Comparison of ENCODE assay signal across 10 cellular contexts in the genomic region with DNA sequence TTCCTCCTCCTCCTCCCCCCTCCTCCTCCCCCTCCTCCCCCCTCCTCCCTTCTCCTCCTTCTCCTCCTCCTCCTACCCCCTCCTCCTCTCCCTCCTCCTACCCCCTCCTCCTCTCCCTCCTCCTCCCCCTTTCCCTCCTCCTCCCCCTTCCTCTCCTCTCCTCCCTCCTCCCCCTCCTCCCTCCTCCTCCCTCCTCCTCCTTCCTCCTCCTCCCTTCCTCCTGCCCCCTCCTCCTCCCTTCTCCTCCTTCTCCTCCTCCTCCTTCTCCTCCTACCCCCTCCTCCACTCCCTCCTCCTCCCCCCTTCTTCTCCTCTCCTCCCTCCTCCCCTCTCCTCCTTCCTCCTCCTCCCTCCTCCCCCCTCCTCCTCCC. TPM values are rescaled to one million over a fixed set of nuclear protein-coding genes. Genes with fewer than 3 reads are reported as not detected.
A peak's percentile ranks its signal among the peaks of the same experiment; 100 is the strongest.
DNase-seq lines count a peak whose midpoint lies in the region; ATAC-seq and TF ChIP-seq lines count a peak whose summit lies in the region.
"Had no signal": no experiment of that assay in that cellular context is flagged by ENCODE, and none has a peak within 500 bp of the region (broad histone marks: within the 10 kb centered on the region; RNA-seq: fewer than 3 reads in every experiment).

No MANE protein-coding gene starts in this region.

- DNase-seq in activated CD8-positive, alpha-beta memory T cell treated with anti-CD3 and anti-CD28 coated beads, Interleukin-2, amount 10 ng/mL, durations not matched to agents 7 days and 5 days: no peak
- no peak for DNase-seq in activated CD8-positive, alpha-beta memory T cell treated with anti-CD3 and anti-CD28 coated beads for 24 hours
- DNase-seq in Peyer's patch (no peak), epithelial cell of prostate (ENCODE audit: low read depth, low spot score) (no peak), thoracic aorta (ENCODE audit: low spot score) (no peak), mesenteric fat pad (ENCODE audit: low spot score) (no peak), germinal center (ENCODE audit: low spot score) (no peak)
- DNase-seq in activated CD4-positive, CD25-positive, alpha-beta regulatory T cell (lab: John Stamatoyannopoulos, UW): no peak

- H3K27ac ChIP-seq in Peyer's patch (peak overlapping the region; percentile 44 to 88 (median 71)), epithelial cell of prostate (peak overlapping the region; percentile 52), thoracic aorta (peak overlapping the region; percentile 61 to 63)

- H3K4me1 Mint-ChIP-seq in activated CD8-positive, alpha-beta memory T cell treated with anti-CD3 and anti-CD28 coated beads, Interleukin-2, amount 10 ng/mL, durations not matched to agents 7 days and 5 days: peaks cover 60% of the 10 kb centered on the region

- no peak for TF ChIP-seq CTCF in Peyer's patch (IDR thresholded peaks at IDR 0.05)
- TF ChIP-seq CTCF in thoracic aorta (IDR thresholded peaks at IDR 0.05): no peak

- peak overlapping the region; percentile 95 for H3K27ac Mint-ChIP-seq in activated CD8-positive, alpha-beta memory T cell treated with anti-CD3 and anti-CD28 coated beads, Interleukin-2, amount 10 ng/mL, durations not matched to agents 7 days and 5 days

- no peak overlapping the region for H3K4me3 Mint-ChIP-seq in activated CD8-positive, alpha-beta memory T cell treated with anti-CD3 and anti-CD28 coated beads, Interleukin-2, amount 10 ng/mL, durations not matched to agents 7 days and 5 days

- H3K27me3 Mint-ChIP-seq in activated CD8-positive, alpha-beta memory T cell treated with anti-CD3 and anti-CD28 coated beads, Interleukin-2, amount 10 ng/mL, durations not matched to agents 7 days and 5 days: no peaks in the 10 kb centered on the region

- TF ChIP-seq POLR2A in Peyer's patch (IDR thresholded peaks at IDR 0.05): no peak

- no peaks in the 10 kb centered on the region for H3K36me3 ChIP-seq in Peyer's patch
- no peaks in the 10 kb centered on the region for H3K36me3 ChIP-seq in thoracic aorta

- H3K4me3 ChIP-seq in Peyer's patch (no peak overlapping the region), thoracic aorta (no peak overlapping the region)

- CTCF ChIA-PET in activated CD8-positive, alpha-beta memory T cell treated with anti-CD3 and anti-CD28 coated beads, Interleukin-2, amount 10 ng/mL, durations not matched to agents 7 days and 5 days (lab: Charles Lee): interaction anchor here (0.8 to 4.1 kb wide), 32 partner anchors 8 to 466 kb away, joined by 3 to 63 read pairs (median 5); a partner anchor contains a TSS

- H3K9me3 ChIP-seq in Peyer's patch (no peaks in the 10 kb centered on the region), thoracic aorta (no peaks in the 10 kb centered on the region)

- H3K9me3 Mint-ChIP-seq in activated CD8-positive, alpha-beta memory T cell treated with anti-CD3 and anti-CD28 coated beads, Interleukin-2, amount 10 ng/mL, durations not matched to agents 7 days and 5 days (ENCODE audit: low read depth): no peaks in the 10 kb centered on the region

- H3K36me3 Mint-ChIP-seq in activated CD8-positive, alpha-beta memory T cell treated with anti-CD3 and anti-CD28 coated beads, Interleukin-2, amount 10 ng/mL, durations not matched to agents 7 days and 5 days: peaks cover 1% of the 10 kb centered on the region

- H3K27me3 ChIP-seq in Peyer's patch (no peaks in the 10 kb centered on the region), thoracic aorta (replicated peaks; ENCODE audit: insufficient read depth) (no peaks in the 10 kb centered on the region)

- peaks cover 0 to 22% (median 8%) of the 10 kb centered on the region in 4 donors for H3K4me1 ChIP-seq in Peyer's patch
- peaks cover 5 to 14% of the 10 kb centered on the region in 2 donors for H3K4me1 ChIP-seq in thoracic aorta (ENCODE audit: control insufficient read depth in 1 of 2, low read depth in 2 of 2)

- no peak for ATAC-seq in activated CD8-positive, alpha-beta memory T cell treated with anti-CD3 and anti-CD28 coated beads, Interleukin-2, amount 10 ng/mL, durations not matched to agents 7 days and 5 days
- no peak for ATAC-seq in thoracic aorta (ENCODE audit: insufficient number of reproducible peaks, low FRiP score, low read depth)

RNA-seq across cellular contexts. Expression of a gene that starts 6.6 kb away (rescaled TPM):
- 10 to 100 TPM; 29.2 to 33.3 TPM for total RNA-seq in activated CD8-positive, alpha-beta memory T cell treated with anti-CD3 and anti-CD28 coated beads, Interleukin-2, amount 10 ng/mL, durations not matched to agents 7 days and 5 days
- total RNA-seq in Peyer's patch (10 to 100 TPM; 12.1 to 27.9 (median 15.3) TPM), thoracic aorta (1 to 10 TPM; 4.8 to 6.2 TPM), mesenteric fat pad (33.5 TPM)

RNA-seq across cellular contexts. Expression of a gene that starts 29.5 kb away (rescaled TPM):
- total RNA-seq in activated CD8-positive, alpha-beta memory T cell treated with anti-CD3 and anti-CD28 coated beads, Interleukin-2, amount 10 ng/mL, durations not matched to agents 7 days and 5 days: not detected
- total RNA-seq in Peyer's patch (10 to 100 TPM; 13.2 to 59.4 (median 32.2) TPM), thoracic aorta (not detected), mesenteric fat pad (not detected)
- total RNA-seq: astrocyte, temporal lobe had no signal

RNA-seq across cellular contexts. Expression of a gene that starts 42.9 kb away (rescaled TPM):
- total RNA-seq in activated CD8-positive, alpha-beta memory T cell treated with anti-CD3 and anti-CD28 coated beads, Interleukin-2, amount 10 ng/mL, durations not matched to agents 7 days and 5 days: 10 to 100 TPM; 81.1 to 88.5 TPM
- total RNA-seq in Peyer's patch (10 to 100 TPM; 33.6 to 51.3 (median 43.0) TPM), thoracic aorta (10 to 100 TPM; 29.6 to 48.0 TPM), mesenteric fat pad (42.4 TPM)

RNA-seq across cellular contexts. Expression of a gene that starts 45.0 kb away (rescaled TPM):
- total RNA-seq in activated CD8-positive, alpha-beta memory T cell treated with anti-CD3 and anti-CD28 coated beads, Interleukin-2, amount 10 ng/mL, durations not matched to agents 7 days and 5 days: not detected
- total RNA-seq in Peyer's patch (10 to 100 TPM in 3 of 4 donors, not detected in 1; 11.3 to 19.5 (median 15.4) TPM), thoracic aorta (not detected), mesenteric fat pad (not detected)
- total RNA-seq: astrocyte, temporal lobe had no signal

RNA-seq across cellular contexts. Expression of a gene that starts 51.7 kb away (rescaled TPM):
- 1 to 10 TPM in 1 of 2 experiments, under 1 TPM in 1; 0.55 to 2.5 TPM for total RNA-seq in activated CD8-positive, alpha-beta memory T cell treated with anti-CD3 and anti-CD28 coated beads, Interleukin-2, amount 10 ng/mL, durations not matched to agents 7 days and 5 days
- 1 to 10 TPM in 3 of 4 donors, under 1 TPM in 1; 0.53 to 4.1 (median 2.8) TPM for total RNA-seq in Peyer's patch
- 10 to 100 TPM; 43.2 to 88.3 TPM for total RNA-seq in thoracic aorta
- total RNA-seq in mesenteric fat pad: 3.4 TPM

Comparison
In these comparisons a context has a peak if more than half of its experiments do, and no peak if none do; other contexts are left out.
1. RNA of a gene that starts 29.5 kb away (total RNA-seq): 13.2 to 59.4 TPM in Peyer's patch; not detected in mesenteric fat pad (single experiment), not detected in activated CD8-positive, alpha-beta memory T cell treated with anti-CD3 and anti-CD28 coated beads, Interleukin-2, amount 10 ng/mL, durations not matched to agents 7 days and 5 days and not detected in thoracic aorta; every median in the first group is over 10 times any median in the second.
2. Peak in every context shown above with its lines, with median percentiles within 50 percentile points of each other: H3K27ac ChIP-seq.